Comparison of ENCODE assay signal across 1 cellular context in the genomic region with DNA sequence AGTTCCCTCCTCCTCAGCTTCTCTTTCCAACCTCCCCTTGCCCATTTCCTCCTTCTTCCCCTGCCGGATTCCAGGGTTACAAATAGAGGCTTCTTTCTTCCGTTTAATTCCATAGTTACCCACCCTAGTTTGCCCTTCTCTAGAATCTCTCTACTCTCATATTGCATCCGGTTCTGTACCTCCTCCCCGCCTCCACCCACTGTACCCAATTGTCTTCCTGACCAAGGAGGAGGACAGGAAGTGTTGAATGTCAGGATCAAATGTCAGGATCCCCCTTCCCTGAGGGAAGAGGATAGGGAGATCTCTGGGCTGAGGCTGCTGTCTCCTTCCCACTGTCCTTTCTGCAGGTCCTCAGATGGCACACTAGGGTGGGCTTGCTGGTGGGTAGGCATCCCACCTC.
TF ChIP-seq lines count a peak whose summit lies in the region.

No MANE protein-coding gene starts in this region.

TF ChIP-seq in HepG2, 621 proteins besides CTCF, POLR2A, EP300 and RAD21:
- no peak for TF ChIP-seq ZNF496 (CRISPR knock-in tag; IDR thresholded peaks at IDR 0.05; ENCODE audit: insufficient replicate concordance)
- no peak for TF ChIP-seq ZNF296 (CRISPR knock-in tag; conservative IDR thresholded peaks at IDR 0.05)
- no peak for TF ChIP-seq ZNF331 (CRISPR knock-in tag; IDR thresholded peaks at IDR 0.05)
- TF ChIP-seq HMG20A (CRISPR knock-in tag; IDR thresholded peaks at IDR 0.05; ENCODE audit: borderline replicate concordance), result no peak
- no peak for TF ChIP-seq ZBTB1 (CRISPR knock-in tag; IDR thresholded peaks at IDR 0.05; ENCODE audit: borderline replicate concordance)
- TF ChIP-seq FOXP1 (IDR thresholded peaks at IDR 0.05), result no peak
- no peak for TF ChIP-seq FOXP1 (CRISPR knock-in tag; IDR thresholded peaks at IDR 0.05)
- no peak for TF ChIP-seq NFYC (CRISPR knock-in tag; IDR thresholded peaks at IDR 0.05)
